8 cellular contexts compared by ENCODE assay signal in genomic region chr19:39397360-39398296, GRCh38. TPM values are rescaled to one million over a fixed set of nuclear protein-coding genes. Genes with fewer than 3 reads are reported as not detected.
DNase-seq lines count a peak whose midpoint lies in the region; ATAC-seq and TF ChIP-seq lines count a peak whose summit lies in the region.

No MANE protein-coding gene starts in this region.

- peak overlapping the region; percentile 50 for H3K4me3 Mint-ChIP-seq in activated naive CD4-positive, alpha-beta T cell treated with anti-CD3 and anti-CD28 coated beads, Interleukin-2, amount 50 U/mL, for 24 hours

- H3K4me2 ChIP-seq in parathyroid adenoma (ENCODE audit: low read length): no peak overlapping the region

- H2AFZ ChIP-seq in parathyroid adenoma: peak overlapping the region; percentile 10

- peak overlapping the region; percentile 71 for H3K27ac Mint-ChIP-seq in activated naive CD4-positive, alpha-beta T cell treated with anti-CD3 and anti-CD28 coated beads, Interleukin-2, amount 50 U/mL, for 24 hours

- no peaks in the 10 kb centered on the region for H3K27me3 Mint-ChIP-seq in activated naive CD4-positive, alpha-beta T cell treated with anti-CD3 and anti-CD28 coated beads, Interleukin-2, amount 50 U/mL, for 24 hours

- TF ChIP-seq CTCF in C4-2B (conservative IDR thresholded peaks at IDR 0.05): peak; percentile 96
- peak; percentile 97 for TF ChIP-seq CTCF in parathyroid adenoma (IDR thresholded peaks at IDR 0.05)
- TF ChIP-seq CTCF in tibial nerve (IDR thresholded peaks at IDR 0.05): peak; percentile 91 to 99 (median 97)

- H3K79me2 ChIP-seq in parathyroid adenoma: peaks cover 10% of the 10 kb centered on the region

- H3K27me3 ChIP-seq in parathyroid adenoma (ENCODE audit: control insufficient read depth, insufficient read depth, low read length): no peaks in the 10 kb centered on the region
- no peaks in the 10 kb centered on the region for H3K27me3 ChIP-seq in tibial nerve

- H3K9me3 Mint-ChIP-seq in activated naive CD4-positive, alpha-beta T cell treated with anti-CD3 and anti-CD28 coated beads, Interleukin-2, amount 50 U/mL, for 24 hours: no peaks in the 10 kb centered on the region

- H3K4me1 ChIP-seq in parathyroid adenoma: peaks cover 31% of the 10 kb centered on the region
- peaks cover 0 to 68% (median 34%) of the 10 kb centered on the region in 4 donors for H3K4me1 ChIP-seq in tibial nerve

- peak; percentile 30 for ATAC-seq in GM21423 (IDR thresholded peaks at IDR 0.05; ENCODE audit: unreplicated experiment)

- peaks cover 2% of the 10 kb centered on the region for H3K36me3 Mint-ChIP-seq in activated naive CD4-positive, alpha-beta T cell treated with anti-CD3 and anti-CD28 coated beads, Interleukin-2, amount 50 U/mL, for 24 hours

- TF ChIP-seq POLR2A in tibial nerve (IDR thresholded peaks at IDR 0.05): no peak

- H3K36me3 ChIP-seq in parathyroid adenoma (ENCODE audit: control insufficient read depth, insufficient read depth, low read length) (no peaks in the 10 kb centered on the region), tibial nerve (peaks cover 0 to 57% (median 0%) of the 10 kb centered on the region in 3 donors)

- WGBS in tibial nerve, 2 donors: 7 to 23% methylated on average over 7 to 14 of the region's 17 CpGs

- H3K4me3 ChIP-seq in parathyroid adenoma (ENCODE audit: low read depth, low read length): no peak overlapping the region
- peak overlapping the region in 1 of 4 donors; percentile 21 for H3K4me3 ChIP-seq in tibial nerve

- H3K27ac ChIP-seq in C4-2B: no peak overlapping the region
- peak overlapping the region; percentile 58 for H3K27ac ChIP-seq in parathyroid adenoma
- peak overlapping the region; percentile 78 to 100 (median 96) for H3K27ac ChIP-seq in tibial nerve

- H3K9me3 ChIP-seq in parathyroid adenoma (ENCODE audit: control insufficient read depth, low read length): no peaks in the 10 kb centered on the region
- no peaks in the 10 kb centered on the region for H3K9me3 ChIP-seq in tibial nerve

- peak in 1 of 2 donors; percentile 77 for TF ChIP-seq EP300 in tibial nerve (IDR thresholded peaks at IDR 0.05)

- no peak overlapping the region for H3K9ac ChIP-seq in parathyroid adenoma

- H3K4me1 Mint-ChIP-seq in activated naive CD4-positive, alpha-beta T cell treated with anti-CD3 and anti-CD28 coated beads, Interleukin-2, amount 50 U/mL, for 24 hours: peaks cover 62% of the 10 kb centered on the region

- DNase-seq in MV-4-11 (lab: John Stamatoyannopoulos, UW): peak; percentile 94
- DNase-seq in SKM-1 (lab: John Stamatoyannopoulos, UW; ENCODE audit: unreplicated experiment): peak; percentile 77
- DNase-seq in glomerular visceral epithelial cell (ENCODE audit: extremely low spot score): peak; percentile 86
- DNase-seq in tibial nerve (ENCODE audit: low spot score in 2 of 2): peak; percentile 88 to 95

RNA-seq across cellular contexts. Expression of gene MED29, which starts 6.5 kb away (rescaled TPM):
- 10 to 100 TPM; 32.9 to 52.5 (median 37.6) TPM for total RNA-seq in tibial nerve

RNA-seq across cellular contexts. Expression of gene PAF1, which starts 6.7 kb away (rescaled TPM):
- total RNA-seq in tibial nerve: 10 to 100 TPM; 30.8 to 48.3 (median 44.3) TPM

RNA-seq across cellular contexts. Expression of gene ZFP36, which starts 9.0 kb away (rescaled TPM):
- total RNA-seq in tibial nerve: 100 to 1,000 TPM; 125 to 274 (median 178) TPM

RNA-seq across cellular contexts. Expression of gene PLEKHG2, which starts 14.8 kb away (rescaled TPM):
- total RNA-seq in tibial nerve: 10 to 100 TPM; 20.1 to 62.1 (median 35.6) TPM

RNA-seq across cellular contexts. Expression of gene RPS16, which starts 38.1 kb away (rescaled TPM):
- total RNA-seq in tibial nerve: 1,000 to 10,000 TPM; 1,048 to 1,762 (median 1,462) TPM
